Comparison of ENCODE assay signal across 24 cellular contexts in genomic region chr13:82961757-82962156, GRCh38.
DNase-seq lines count a peak whose midpoint lies in the region; ATAC-seq, FAIRE-seq and TF ChIP-seq lines count a peak whose summit lies in the region.
"Had no signal": no experiment of that assay in that cellular context is flagged by ENCODE, and none has a peak within 500 bp of the region (broad histone marks: within the 10 kb centered on the region; RNA-seq: fewer than 3 reads in every experiment).

No MANE protein-coding gene starts in this region.

- POLR2A ChIA-PET in WTC11 (lab: Charles Lee), result no interaction called here

- H3K4me1 Mint-ChIP-seq in WTC11, result no peaks in the 10 kb centered on the region
- H3K4me1 Mint-ChIP-seq: CD4-positive, CD25-positive, alpha-beta regulatory T cell had no signal

- CTCF ChIA-PET in WTC11 (lab: Charles Lee), result no interaction called here

- H3K4me3 ChIP-seq in GM23248 (no peak overlapping the region), BE2C (ENCODE audit: low read depth, low read length) (no peak overlapping the region), smooth muscle cell (no peak overlapping the region)
- H3K4me3 ChIP-seq: A549, BLaER1, GM12878, HAP-1 had no signal

- no peaks in the 10 kb centered on the region for H3K79me2 ChIP-seq in GM23248 (ENCODE audit: insufficient read depth)
- no peaks in the 10 kb centered on the region for H3K79me2 ChIP-seq in smooth muscle cell (ENCODE audit: low read depth)

- no peaks in the 10 kb centered on the region for H3K4me1 ChIP-seq in GM23248 (ENCODE audit: insufficient read depth)
- H3K4me1 ChIP-seq in BE2C, result no peaks in the 10 kb centered on the region
- H3K4me1 ChIP-seq in smooth muscle cell (ENCODE audit: low read depth), result no peaks in the 10 kb centered on the region
- H3K4me1 ChIP-seq: A549, BLaER1, Caco-2, HAP-1 had no signal

- H3K27me3 ChIP-seq in GM23248 (replicated peaks; ENCODE audit: insufficient read depth) (no peaks in the 10 kb centered on the region), BE2C (no peaks in the 10 kb centered on the region), smooth muscle cell (ENCODE audit: low read depth) (no peaks in the 10 kb centered on the region)
- H3K27me3 ChIP-seq: BLaER1 had no signal

- no peaks in the 10 kb centered on the region for H3F3A ChIP-seq in GM23248 (ENCODE audit: insufficient read depth)
- H3F3A ChIP-seq in smooth muscle cell (ENCODE audit: low read depth), result no peaks in the 10 kb centered on the region

- H3K27ac ChIP-seq in GM23248 (no peak overlapping the region), smooth muscle cell (ENCODE audit: low read depth) (no peak overlapping the region)
- H3K27ac ChIP-seq: 22Rv1, A549, BLaER1, C4-2B had no signal

- H2AFZ ChIP-seq in GM23248 (peak overlapping the region; percentile 16; the same call in 1 of the 2 replicates), smooth muscle cell (ENCODE audit: low read depth) (no peak overlapping the region)

- peaks cover 4% of the 10 kb centered on the region for H3K9me3 Mint-ChIP-seq in WTC11
- H3K9me3 Mint-ChIP-seq: HFFc6 had no signal

- no peaks in the 10 kb centered on the region for H3K9me2 ChIP-seq in GM23248 (ENCODE audit: insufficient read depth)

- H3K9ac ChIP-seq in GM23248 (no peak overlapping the region), smooth muscle cell (ENCODE audit: low read depth) (no peak overlapping the region)
- H3K9ac ChIP-seq: BLaER1 had no signal

- H3K4me2 ChIP-seq in GM23248 (ENCODE audit: unreplicated experiment), result no peak overlapping the region
- H3K4me2 ChIP-seq in smooth muscle cell, result no peak overlapping the region
- H3K4me2 ChIP-seq: A549, BLaER1 had no signal

- TF ChIP-seq CTCF in WTC11 (IDR thresholded peaks at IDR 0.05) (no peak), BE2C (IDR thresholded peaks at IDR 0.05; ENCODE audit: low read depth, low read length) (no peak), smooth muscle cell (IDR thresholded peaks at IDR 0.05; ENCODE audit: borderline replicate concordance, insufficient read depth, poor library complexity, severe bottlenecking) (no peak)

- in situ Hi-C loops in GM23248 (cut with MboI), result no loop called here

- H3K36me3 ChIP-seq in GM23248 (ENCODE audit: low read depth), result no peaks in the 10 kb centered on the region
- H3K36me3 ChIP-seq in BE2C, result no peaks in the 10 kb centered on the region
- no peaks in the 10 kb centered on the region for H3K36me3 ChIP-seq in smooth muscle cell (ENCODE audit: low read depth)
- H3K36me3 ChIP-seq: BLaER1, HAP-1 had no signal

- no peak for ATAC-seq in WTC11
- ATAC-seq: A549; CD8-positive, alpha-beta T cell; GM12878 had no signal

- DNase-seq in GM23248 (no peak), WTC11 (ENCODE audit: low spot score) (no peak), left kidney (ENCODE audit: low read depth, low spot score) (peak; percentile 3), KG1 (lab: John Stamatoyannopoulos, UW) (no peak), BE2C (no peak), smooth muscle cell (lab: John Stamatoyannopoulos, UW; ENCODE audit: unreplicated experiment) (no peak), activated gamma-delta T cell treated with Interleukin-2 at 50 U/mL for 16 hours (no peak)
- DNase-seq: Caco-2; CD4-positive, CD25-positive, alpha-beta regulatory T cell; CD8-positive, alpha-beta T cell; DMS153; DND-41; GDM1; GOT3; HFFc6 had no signal

- peak; percentile 43 for FAIRE-seq in A204.1 (lab: Jason Lieb, UNC)
- FAIRE-seq: A549, GM12878, GM19239, H54 had no signal

- H3K27ac Mint-ChIP-seq in WTC11, result no peak overlapping the region
- H3K27ac Mint-ChIP-seq: CD4-positive, CD25-positive, alpha-beta regulatory T cell; CD8-positive, alpha-beta T cell had no signal

- H3K27me3 Mint-ChIP-seq in WTC11 (ENCODE audit: low read depth), result no peaks in the 10 kb centered on the region

- no peak overlapping the region for H3K4me3 Mint-ChIP-seq in WTC11
- H3K4me3 Mint-ChIP-seq: CD4-positive, CD25-positive, alpha-beta regulatory T cell; CD8-positive, alpha-beta T cell; HFFc6 had no signal

- 16 to 20% methylated on average over 1 of the region's 1 CpG for WGBS in GM23248 (ENCODE audit: low coverage in 1 of 2, low lambda C conversion rate in 2 of 2, missing lambda C conversion rate in 2 of 2), 2 experiments
- 96% methylated on average over 1 of the region's 1 CpG for WGBS in smooth muscle cell (ENCODE audit: low lambda C conversion rate)

- H3K9me3 ChIP-seq in GM23248 (ENCODE audit: low read depth), result no peaks in the 10 kb centered on the region
- no peaks in the 10 kb centered on the region for H3K9me3 ChIP-seq in BE2C
- no peaks in the 10 kb centered on the region for H3K9me3 ChIP-seq in smooth muscle cell (replicated peaks; ENCODE audit: low read depth)
- H3K9me3 ChIP-seq: A549, BLaER1, Caco-2, HAP-1 had no signal

- H3K36me3 Mint-ChIP-seq in WTC11, result no peaks in the 10 kb centered on the region
- H3K36me3 Mint-ChIP-seq: CD4-positive, CD25-positive, alpha-beta regulatory T cell; CD8-positive, alpha-beta T cell had no signal

- H4K20me1 ChIP-seq in GM23248 (ENCODE audit: insufficient read depth), result no peaks in the 10 kb centered on the region
- H4K20me1 ChIP-seq in smooth muscle cell (ENCODE audit: low read depth), result no peaks in the 10 kb centered on the region
- H4K20me1 ChIP-seq: BLaER1 had no signal

TF ChIP-seq in WTC11, 78 proteins besides CTCF, POLR2A, EP300 and RAD21:
- no peak for TF ChIP-seq NFE2L1 (CRISPR knock-in tag; IDR thresholded peaks at IDR 0.05)
- TF ChIP-seq HMGA2 (CRISPR knock-in tag; IDR thresholded peaks at IDR 0.05), result peak; percentile 91
TF ChIP-seq in WTC11: peak in this region for 1.
